8 cellular contexts compared by ENCODE assay signal in genomic region chr11:46243796-46244109, GRCh38. TPM values are rescaled to one million over a fixed set of nuclear protein-coding genes. Genes with fewer than 3 reads are reported as not detected.
A peak's percentile ranks its signal among the peaks of the same experiment; 100 is the strongest.
DNase-seq lines count a peak whose midpoint lies in the region; ATAC-seq and TF ChIP-seq lines count a peak whose summit lies in the region.

No MANE protein-coding gene starts in this region.

- H3K4me3 ChIP-seq in GM23248 = peak overlapping the region; percentile 69
- H3K4me3 ChIP-seq in fibroblast of villous mesenchyme (ENCODE audit: low read depth, low read length) = peak overlapping the region; percentile 52
- H3K4me3 ChIP-seq in skeletal muscle cell (ENCODE audit: low read depth, low read length) = peak overlapping the region; percentile 44

- peak overlapping the region; percentile 64 for H2AFZ ChIP-seq in GM23248

- no peaks in the 10 kb centered on the region for H3K79me2 ChIP-seq in GM23248 (ENCODE audit: insufficient read depth)

- ATAC-seq in GM19463 (IDR thresholded peaks at IDR 0.05; ENCODE audit: unreplicated experiment) (no peak), HG02840 (IDR thresholded peaks at IDR 0.05; ENCODE audit: low FRiP score, unreplicated experiment) (no peak)

- H3K27ac ChIP-seq in GM23248 (peak overlapping the region; percentile 98), VCaP (peak overlapping the region; percentile 83)

- DNase-seq in GM23248 (no peak), fibroblast of villous mesenchyme (ENCODE audit: low read depth) (no peak), skeletal muscle cell (ENCODE audit: low read depth) (no peak), NCI-H226 (no peak)
- no peak for DNase-seq in stimulated activated CD4-positive, alpha-beta T cell treated with anti-CD3 and anti-CD28 coated beads, Interleukin-4, amount 100 ng/mL, for 1 hour

- WGBS in GM23248 (ENCODE audit: low coverage in 1 of 2, low lambda C conversion rate in 2 of 2, missing lambda C conversion rate in 2 of 2), 2 experiments = 6% methylated on average over 8 of the region's 8 CpGs

- no peaks in the 10 kb centered on the region for H4K20me1 ChIP-seq in GM23248 (ENCODE audit: insufficient read depth)

- TF ChIP-seq CTCF in VCaP (conservative IDR thresholded peaks at IDR 0.05) (no peak), fibroblast of villous mesenchyme (IDR thresholded peaks at IDR 0.05; ENCODE audit: insufficient read depth, low read depth, low read length) (no peak)

- no peaks in the 10 kb centered on the region for H3K9me2 ChIP-seq in GM23248 (ENCODE audit: insufficient read depth)

- H3K4me2 ChIP-seq in GM23248 (ENCODE audit: unreplicated experiment) = peak overlapping the region; percentile 72

- peaks cover 58% of the 10 kb centered on the region for H3K4me1 ChIP-seq in GM23248 (ENCODE audit: insufficient read depth)

- peak overlapping the region; percentile 92 for H3K9ac ChIP-seq in GM23248

- H3F3A ChIP-seq in GM23248 (ENCODE audit: insufficient read depth) = peaks cover 44% of the 10 kb centered on the region

- no peaks in the 10 kb centered on the region for H3K9me3 ChIP-seq in GM23248 (ENCODE audit: low read depth)

- H3K27me3 ChIP-seq in GM23248 (replicated peaks; ENCODE audit: insufficient read depth) = no peaks in the 10 kb centered on the region

- in situ Hi-C loops in GM23248 (cut with MboI) = loop anchor here (5.0 kb wide), 1 partner anchor 69 kb away; no protein-coding TSS in a partner anchor

- H3K36me3 ChIP-seq in GM23248 (ENCODE audit: low read depth) = no peaks in the 10 kb centered on the region

RNA-seq across cellular contexts. Expression of gene CREB3L1, which starts 33.7 kb away (rescaled TPM):
- 29.6 and 37.7 TPM in 2 replicates for total RNA-seq in GM23248 (2014; rRNA removed; shearing (Covaris generic))
- 146 and 151 TPM in 2 replicates for polyA plus RNA-seq in GM23248 (2016; fragmentation: Nextera tagmentation; extraction: Ambion mirVana)
- total RNA-seq in fibroblast of villous mesenchyme = 40.6 and 66.7 TPM in 2 replicates
